1 cellular context compared by ENCODE assay signal in genomic region chr5:103315455-103315854, GRCh38.
TF ChIP-seq lines count a peak whose summit lies in the region.

No MANE protein-coding gene starts in this region.

TF ChIP-seq in GM12878, 131 proteins besides CTCF, POLR2A, EP300 and RAD21 (continued from another document):
- TF ChIP-seq ZBTB33 (IDR thresholded peaks at IDR 0.05) (no peak), HCFC1 (IDR thresholded peaks at IDR 0.05; ENCODE audit: low read length) (no peak), PRDM15 (CRISPR knock-in tag; IDR thresholded peaks at IDR 0.05) (no peak), ZSCAN29 (IDR thresholded peaks at IDR 0.05) (no peak), KLF5 (IDR thresholded peaks at IDR 0.05; ENCODE audit: partially characterized antibody) (no peak)
- TF ChIP-seq, protein P1, sequence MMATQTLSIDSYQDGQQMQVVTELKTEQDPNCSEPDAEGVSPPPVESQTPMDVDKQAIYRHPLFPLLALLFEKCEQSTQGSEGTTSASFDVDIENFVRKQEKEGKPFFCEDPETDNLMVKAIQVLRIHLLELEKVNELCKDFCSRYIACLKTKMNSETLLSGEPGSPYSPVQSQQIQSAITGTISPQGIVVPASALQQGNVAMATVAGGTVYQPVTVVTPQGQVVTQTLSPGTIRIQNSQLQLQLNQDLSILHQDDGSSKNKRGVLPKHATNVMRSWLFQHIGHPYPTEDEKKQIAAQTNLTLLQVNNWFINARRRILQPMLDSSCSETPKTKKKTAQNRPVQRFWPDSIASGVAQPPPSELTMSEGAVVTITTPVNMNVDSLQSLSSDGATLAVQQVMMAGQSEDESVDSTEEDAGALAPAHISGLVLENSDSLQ (IDR thresholded peaks at IDR 0.05): no peak
